8 cellular contexts compared by ENCODE assay signal in the genomic region with DNA sequence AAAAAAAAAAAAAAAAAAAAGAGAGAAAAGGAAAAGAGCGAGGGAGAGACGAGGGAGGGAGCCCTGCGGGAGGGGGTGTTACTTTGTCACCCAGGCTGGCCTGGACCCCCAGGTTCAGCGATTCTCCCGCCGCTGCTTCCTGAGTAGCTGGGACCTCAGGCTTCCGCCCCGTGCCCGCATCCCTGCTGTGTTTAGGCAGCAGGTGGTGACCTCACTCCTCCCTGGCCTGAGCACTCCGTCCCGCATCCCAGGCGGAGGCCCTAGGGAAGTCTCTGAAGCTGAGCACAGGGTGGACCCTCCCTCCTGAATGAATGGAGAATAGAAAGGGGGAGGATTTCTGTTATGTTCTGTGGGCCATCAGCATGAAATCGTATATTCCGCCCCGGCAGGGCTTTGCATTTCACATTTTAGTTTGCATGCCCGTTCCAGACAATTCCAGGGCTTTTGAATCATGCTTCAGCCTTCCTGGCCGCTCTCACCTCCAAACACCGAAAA. TPM values are rescaled to one million over a fixed set of nuclear protein-coding genes. Genes with fewer than 3 reads are reported as not detected.
DNase-seq lines count a peak whose midpoint lies in the region; ATAC-seq, FAIRE-seq and TF ChIP-seq lines count a peak whose summit lies in the region.
"Not testable (repeated sequence)": the region's sequence is repeated elsewhere in the genome, so short reads cannot be mapped to it uniquely, and the experiment has no call there.

No MANE protein-coding gene starts in this region.

- peak overlapping the region; percentile 84 to 97 (median 89) for H3K27ac Mint-ChIP-seq in CD4-positive, alpha-beta memory T cell

- not testable (repeated sequence) for H3K27me3 Mint-ChIP-seq in CD4-positive, alpha-beta memory T cell

- H3K4me1 Mint-ChIP-seq in CD4-positive, alpha-beta memory T cell: peaks cover 12 to 46% (median 30%) of the 10 kb centered on the region in 4 donors

- H3K4me3 Mint-ChIP-seq in CD4-positive, alpha-beta memory T cell: peak overlapping the region; percentile 87 to 97 (median 94)

- H3K4me1 ChIP-seq in CD4-positive, alpha-beta memory T cell (ENCODE audit: insufficient read depth, low read length): peaks cover 12% of the 10 kb centered on the region
- H3K4me1 ChIP-seq in adipocyte (ENCODE audit: control insufficient read depth, insufficient read depth, low read length); keratinocyte (ENCODE audit: control insufficient read depth, extremely low read depth, insufficient read depth, low read length); osteoblast (ENCODE audit: insufficient read depth, low read length): not testable (repeated sequence)
- H3K4me1 ChIP-seq in esophagus squamous epithelium: peaks cover 0 to 25% (median 0%) of the 10 kb centered on the region in 3 donors
- H3K4me1 ChIP-seq in subcutaneous abdominal adipose tissue (ENCODE audit: control insufficient read depth in 5 of 5, insufficient read depth in 5 of 5, low read length in 5 of 5): peaks cover 0 to 31% (median 28%) of the 10 kb centered on the region in 5 donors

- 0 to 6% methylated on average over 3 to 14 of the region's 18 CpGs for WGBS in esophagus squamous epithelium, 2 donors

- POLR2A ChIA-PET in CD4-positive, alpha-beta memory T cell (lab: Charles Lee; ENCODE audit: partially characterized antibody): not testable (repeated sequence)

- H3K9me3 Mint-ChIP-seq in CD4-positive, alpha-beta memory T cell: peaks cover 0 to 11% (median 0%) of the 10 kb centered on the region in 8 donors

- H3K79me2 ChIP-seq in keratinocyte (ENCODE audit: control insufficient read depth, insufficient read depth, low read length): peaks cover 13% of the 10 kb centered on the region
- peaks cover 11% of the 10 kb centered on the region for H3K79me2 ChIP-seq in osteoblast (ENCODE audit: insufficient read depth, low read length)

- not testable (repeated sequence) for TF ChIP-seq POLR2A in esophagus squamous epithelium (IDR thresholded peaks at IDR 0.05)

- not testable (repeated sequence) for H3K9me3 ChIP-seq in CD4-positive, alpha-beta memory T cell (ENCODE audit: control insufficient read depth in 1 of 2, low read length in 2 of 2); adipocyte (ENCODE audit: control insufficient read depth, low read length); esophagus squamous epithelium; keratinocyte (ENCODE audit: control insufficient read depth, low read depth, low read length); osteoblast (ENCODE audit: low read depth, low read length); subcutaneous abdominal adipose tissue (ENCODE audit: control insufficient read depth in 5 of 5, low read length in 5 of 5)

- peaks cover 22 to 27% of the 10 kb centered on the region in 2 donors for H3K36me3 Mint-ChIP-seq in CD4-positive, alpha-beta memory T cell

- H3K9me1 ChIP-seq in keratinocyte (ENCODE audit: control insufficient read depth, extremely low read depth, insufficient read depth, low read length): not testable (repeated sequence)

- dilution Hi-C loops in keratinocyte (cut with MboI; ENCODE audit: extremely low pct_ligation_motif_present, low sequenced_read_pairs): not testable (repeated sequence)

- TF ChIP-seq CTCF in esophagus squamous epithelium (IDR thresholded peaks at IDR 0.05); keratinocyte (optimal IDR thresholded peaks at IDR 0.05 in 1 of 3, IDR thresholded peaks at IDR 0.05 in 1 of 3, conservative IDR thresholded peaks at IDR 0.05 in 1 of 3; ENCODE audit: extremely low read depth in 1 of 3, insufficient read depth in 2 of 3, low read length in 3 of 3); osteoblast (IDR thresholded peaks at IDR 0.05; ENCODE audit: extremely low read depth, low read depth, low read length): not testable (repeated sequence)

- peak overlapping the region; percentile 79 for H3K9ac ChIP-seq in adipocyte (ENCODE audit: low read length)
- H3K9ac ChIP-seq in keratinocyte (ENCODE audit: control insufficient read depth, extremely low read depth, insufficient read depth, low read length); subcutaneous abdominal adipose tissue (ENCODE audit: low read length in 5 of 5): not testable (repeated sequence)

- H3K27ac ChIP-seq in CD4-positive, alpha-beta memory T cell (ENCODE audit: low read depth, low read length): peak overlapping the region; percentile 80
- H3K27ac ChIP-seq in esophagus squamous epithelium (peak overlapping the region; percentile 74 to 91 (median 82)), subcutaneous abdominal adipose tissue (ENCODE audit: low read depth, low read length) (peak overlapping the region; percentile 72)
- H3K27ac ChIP-seq in keratinocyte (ENCODE audit: control insufficient read depth, insufficient read depth, low read length); osteoblast (ENCODE audit: low read depth, low read length): not testable (repeated sequence)

- peak in 1 of 5 donors; percentile 52 for DNase-seq in CD4-positive, alpha-beta memory T cell
- peak; percentile 2 for DNase-seq in T-helper 9 cell
- not testable (repeated sequence) for DNase-seq in adipocyte (ENCODE audit: low read depth); esophagus squamous epithelium (lab: John Stamatoyannopoulos, UW); keratinocyte (ENCODE audit: low read depth, low spot score); osteoblast (ENCODE audit: insufficient read length, low spot score, missing footprints)

- not testable (repeated sequence) for H4K20me1 ChIP-seq in keratinocyte (ENCODE audit: control insufficient read depth, extremely low read depth, insufficient read depth, low read length); osteoblast (ENCODE audit: insufficient read depth, low read length)

- H2AFZ ChIP-seq in keratinocyte (ENCODE audit: control insufficient read depth, low read length): peak overlapping the region; percentile 49
- peak overlapping the region; percentile 46 for H2AFZ ChIP-seq in osteoblast (ENCODE audit: low read length)

- not testable (repeated sequence) for H3K36me3 ChIP-seq in CD4-positive, alpha-beta memory T cell (ENCODE audit: insufficient read depth, low read length); keratinocyte (ENCODE audit: control insufficient read depth in 2 of 2, extremely low read depth in 1 of 2, insufficient read depth in 2 of 2, low read length in 2 of 2); osteoblast (ENCODE audit: insufficient read depth, low read length); subcutaneous abdominal adipose tissue (ENCODE audit: control insufficient read depth in 5 of 5, insufficient read depth in 5 of 5, low read length in 5 of 5)
- H3K36me3 ChIP-seq in adipocyte (ENCODE audit: control insufficient read depth, insufficient read depth, low read length, severe bottlenecking) (peaks cover 12% of the 10 kb centered on the region), esophagus squamous epithelium (peaks cover 0 to 32% (median 0%) of the 10 kb centered on the region in 3 donors)

- not testable (repeated sequence) for H3K27me3 ChIP-seq in CD4-positive, alpha-beta memory T cell (ENCODE audit: insufficient read depth, low read length); adipocyte (replicated peaks; ENCODE audit: control insufficient read depth, insufficient read depth, low read length); esophagus squamous epithelium; keratinocyte (ENCODE audit: control insufficient read depth, extremely low read depth, insufficient read depth, low read length); osteoblast (ENCODE audit: insufficient read depth, low read length); subcutaneous abdominal adipose tissue (ENCODE audit: control insufficient read depth in 5 of 5, insufficient read depth in 4 of 5, low read length in 5 of 5)

- intact Hi-C loops in CD4-positive, alpha-beta memory T cell (cut with micrococcal nuclease): loop anchor here (1.0 kb wide), 3 partner anchors 8 to 266 kb away; partner anchors contain the start of genes ZNF701, ZNF766 and ZNF808
- intact Hi-C loops in esophagus squamous epithelium (cut with DNase I): not testable (repeated sequence)

- peak; percentile 4 for ATAC-seq in HG03045 (IDR thresholded peaks at IDR 0.05; ENCODE audit: unreplicated experiment)

- peak overlapping the region; percentile 36 to 84 for H3K4me3 ChIP-seq in CD4-positive, alpha-beta memory T cell (ENCODE audit: low read length in 2 of 2)
- H3K4me3 ChIP-seq in adipocyte (ENCODE audit: low read length): peak overlapping the region; percentile 86
- H3K4me3 ChIP-seq in esophagus squamous epithelium: peak overlapping the region; percentile 40 to 77 (median 60)
- H3K4me3 ChIP-seq in keratinocyte (ENCODE audit: control insufficient read depth in 2 of 3, extremely low read depth in 1 of 3, insufficient read depth in 2 of 3, low read depth in 1 of 3, low read length in 3 of 3): peak overlapping the region; percentile 35 to 62 (median 40)
- peak overlapping the region; percentile 72 for H3K4me3 ChIP-seq in osteoblast (ENCODE audit: insufficient read depth, low read length)
- peak overlapping the region; percentile 70 to 91 (median 82) for H3K4me3 ChIP-seq in subcutaneous abdominal adipose tissue (ENCODE audit: low read depth in 1 of 5, low read length in 5 of 5)

- CTCF ChIA-PET in CD4-positive, alpha-beta memory T cell (lab: Charles Lee; ENCODE audit: partially characterized antibody): interaction anchor here (0.6 kb wide), 1 partner anchor 879 kb away, joined by 3 read pairs; no protein-coding TSS in a partner anchor

- H3K4me2 ChIP-seq in keratinocyte (ENCODE audit: control insufficient read depth, extremely low read depth, insufficient read depth, low read depth, low read length) (peak overlapping the region; percentile 66), osteoblast (ENCODE audit: insufficient read depth, low read length) (peak overlapping the region; percentile 87)

- FAIRE-seq in keratinocyte (lab: Jason Lieb, UNC): not testable (repeated sequence)

RNA-seq across cellular contexts. Expression of gene ZNF808, which starts 7.9 kb away (rescaled TPM):
- total RNA-seq in CD4-positive, alpha-beta memory T cell: 10 to 100 TPM; 61.7 to 65.2 TPM
- polyA plus RNA-seq in CD4-positive, alpha-beta memory T cell: 10 to 100 TPM in 1 of 2 donors, 1 to 10 TPM in 1; 2.0 to 10.8 TPM
- total RNA-seq in esophagus squamous epithelium (10 to 100 TPM in 1 of 4 donors, 1 to 10 TPM in 3; 6.7 to 17.0 (median 7.6) TPM), osteoblast (17.0 and 19.7 TPM in 2 replicates)
- 5.7 to 6.8 TPM (median 5.8 TPM) in 3 replicates for polyA plus RNA-seq in keratinocyte
- 5.4 TPM for polyA plus RNA-seq in keratinocyte (2011; ENCODE audit: low read depth)
- polyA plus RNA-seq in keratinocyte (2011; cell fraction: cytosol; rRNA removed): 2.7 and 5.4 TPM in 2 replicates
- polyA plus RNA-seq in keratinocyte (2011; cell fraction: nucleus; rRNA removed): 14.1 and 15.9 TPM in 2 replicates
- 2.7 and 3.9 TPM in 2 replicates for polyA plus RNA-seq in keratinocyte (2012; ENCODE audit: low replicate concordance)
- 6.9 to 29.1 TPM (median 16.7 TPM) in 3 replicates for polyA minus RNA-seq in keratinocyte
- polyA minus RNA-seq in keratinocyte (2011; cell fraction: cytosol; rRNA and poly(A)+ RNA removed): 8.2 TPM
- 16.4 and 32.1 TPM in 2 replicates for polyA minus RNA-seq in keratinocyte (2011; cell fraction: nucleus; rRNA and poly(A)+ RNA removed)

RNA-seq across cellular contexts. Expression of gene ZNF701, which starts 34.7 kb away (rescaled TPM):
- 10 to 100 TPM; 51.1 to 51.7 TPM for total RNA-seq in CD4-positive, alpha-beta memory T cell
- 10 to 100 TPM; 10.7 to 21.0 TPM for polyA plus RNA-seq in CD4-positive, alpha-beta memory T cell
- total RNA-seq in esophagus squamous epithelium (10 to 100 TPM in 1 of 4 donors, 1 to 10 TPM in 3; 5.2 to 13.7 (median 5.5) TPM), osteoblast (14.5 and 17.7 TPM in 2 replicates)
- 6.0 to 7.2 TPM (median 7.0 TPM) in 3 replicates for polyA plus RNA-seq in keratinocyte
- polyA plus RNA-seq in keratinocyte (2011; ENCODE audit: low read depth): 2.3 TPM
- 2.0 and 4.4 TPM in 2 replicates for polyA plus RNA-seq in keratinocyte (2011; cell fraction: cytosol; rRNA removed)
- 12.8 and 13.2 TPM in 2 replicates for polyA plus RNA-seq in keratinocyte (2011; cell fraction: nucleus; rRNA removed)
- polyA plus RNA-seq in keratinocyte (2012; ENCODE audit: low replicate concordance): 3.9 and 7.6 TPM in 2 replicates
- polyA minus RNA-seq in keratinocyte: 4.2 to 21.3 TPM (median 13.1 TPM) in 3 replicates
- polyA minus RNA-seq in keratinocyte (2011; cell fraction: cytosol; rRNA and poly(A)+ RNA removed): 5.9 TPM
- 11.1 and 18.2 TPM in 2 replicates for polyA minus RNA-seq in keratinocyte (2011; cell fraction: nucleus; rRNA and poly(A)+ RNA removed)
